ENCODE assay signal across 1 cellular context in genomic region chr20:4936851-4937412, GRCh38.
TF ChIP-seq lines count a peak whose summit lies in the region.

No MANE protein-coding gene starts in this region.

TF ChIP-seq in HepG2, 621 proteins besides CTCF, POLR2A, EP300 and RAD21 (continued from another document and continues in another):
- no peak for TF ChIP-seq ZFP90 (CRISPR knock-in tag; IDR thresholded peaks at IDR 0.05; ENCODE audit: borderline replicate concordance)
- peak; percentile 96 for TF ChIP-seq PPARG (CRISPR knock-in tag; conservative IDR thresholded peaks at IDR 0.05)
- no peak for TF ChIP-seq ZNF232 (CRISPR knock-in tag; IDR thresholded peaks at IDR 0.05; ENCODE audit: borderline replicate concordance)
- TF ChIP-seq FOXP4 (CRISPR knock-in tag; IDR thresholded peaks at IDR 0.05) = peak; percentile 94
- peak; percentile 93 for TF ChIP-seq HNF4A (CRISPR knock-in tag; IDR thresholded peaks at IDR 0.05)
- 0 out of 2 replicates have a peak, but pooled peaks have one; percentile 50 for TF ChIP-seq NR2F2 (IDR thresholded peaks at IDR 0.05; ENCODE audit: borderline replicate concordance, low read depth)
- 0 out of 2 replicates have a peak, but pooled peaks have one; percentile 31 for TF ChIP-seq MYC (CRISPR knock-in tag; IDR thresholded peaks at IDR 0.05; ENCODE audit: borderline replicate concordance)
- TF ChIP-seq ZBTB38 (CRISPR knock-in tag; IDR thresholded peaks at IDR 0.05) = peak; percentile 73
- TF ChIP-seq EEA1 (CRISPR knock-in tag; IDR thresholded peaks at IDR 0.05; ENCODE audit: borderline replicate concordance) = 0 out of 2 replicates have a peak, but pooled peaks have one; percentile 42
- TF ChIP-seq FOXK2 (IDR thresholded peaks at IDR 0.05) = peak; percentile 45; the same call in 1 of the 2 replicates
- TF ChIP-seq FOXK1 (CRISPR knock-in tag; IDR thresholded peaks at IDR 0.05; ENCODE audit: borderline replicate concordance, low read depth) = peak; percentile 72; the same call in 1 of the 2 replicates
- peak; percentile 69; the same call in 1 of the 2 replicates for TF ChIP-seq NCOR1 (IDR thresholded peaks at IDR 0.05; ENCODE audit: borderline replicate concordance, low read length)
- TF ChIP-seq TFDP2 (CRISPR knock-in tag; IDR thresholded peaks at IDR 0.05) = no peak
- TF ChIP-seq TRIM24 (CRISPR knock-in tag; IDR thresholded peaks at IDR 0.05) = peak; percentile 21; the same call in 1 of the 2 replicates
- TF ChIP-seq ZBTB43 (CRISPR knock-in tag; conservative IDR thresholded peaks at IDR 0.05) = peak; percentile 80; the same call in 1 of the 2 replicates
- TF ChIP-seq AHDC1 (CRISPR knock-in tag; IDR thresholded peaks at IDR 0.05; ENCODE audit: borderline replicate concordance) = peak; percentile 95
- peak; percentile 65; the same call in 1 of the 2 replicates for TF ChIP-seq ZNF709 (CRISPR knock-in tag; IDR thresholded peaks at IDR 0.05)
- no peak for TF ChIP-seq ZFP36 (IDR thresholded peaks at IDR 0.05; ENCODE audit: borderline replicate concordance, low read depth, low read length, partially characterized antibody)
- TF ChIP-seq RERE (CRISPR knock-in tag; IDR thresholded peaks at IDR 0.05; ENCODE audit: low read depth) = peak; percentile 80
- no peak for TF ChIP-seq ZNF672 (CRISPR knock-in tag; IDR thresholded peaks at IDR 0.05)
- no peak for TF ChIP-seq ZBTB40 (IDR thresholded peaks at IDR 0.05)
- peak; percentile 63; the same call in 1 of the 2 replicates for TF ChIP-seq ZBTB40 (CRISPR knock-in tag; IDR thresholded peaks at IDR 0.05)
